Comparison of ENCODE assay signal across 23 cellular contexts in genomic region chr7:141573511-141573910, GRCh38.
"Had no signal": no experiment of that assay in that cellular context is flagged by ENCODE, and none has a peak within 500 bp of the region (broad histone marks: within the 10 kb centered on the region; RNA-seq: fewer than 3 reads in every experiment).

No MANE protein-coding gene starts in this region.

- H3K27ac ChIP-seq: colonic mucosa, esophagus muscularis mucosa, foreskin keratinocyte, left lung, lower lobe of right lung, prostate gland, right lobe of liver, stomach, testis, tibial artery had no signal

- H3K4me3 ChIP-seq: colonic mucosa, esophagus muscularis mucosa, left lung, lower lobe of right lung, prostate gland, right lobe of liver, smooth muscle cell, stomach, testis, tibial artery had no signal

- H3K36me3 ChIP-seq: colonic mucosa, prostate gland, right lobe of liver had no signal

- DNase-seq: colonic mucosa; effector CD8-positive, alpha-beta T cell; endodermal cell; foreskin keratinocyte; glutamatergic neuron; kidney; left lung; lower lobe of right lung; naive thymus-derived CD8-positive, alpha-beta T cell; nephron progenitor cell; nucleus accumbens; right lobe of liver; stimulated activated CD4-positive, alpha-beta T cell treated with anti-CD3 and anti-CD28 coated beads, Interleukin-12 subunit alpha, Interleukin-12 subunit beta, amount 100 ng/mL, for 4 hours; stimulated activated CD4-positive, alpha-beta T cell treated with anti-CD3 and anti-CD28 coated beads, Interleukin-2, amount 100 ng/mL, for 24 hours; stimulated activated CD4-positive, alpha-beta T cell treated with anti-CD3 and anti-CD28 coated beads, Interleukin-4, amount 100 ng/mL, for 24 hours; stimulated activated naive CD4-positive, alpha-beta T cell treated with Interleukin-2 at 50 U/mL for 16 hours; stomach; testis; tibial artery had no signal

- H3K4me1 ChIP-seq: colonic mucosa, esophagus muscularis mucosa, foreskin keratinocyte, left lung, lower lobe of right lung, prostate gland, right lobe of liver, stomach, testis, tibial artery had no signal

- ATAC-seq: foreskin keratinocyte; left lung; lower lobe of right lung; naive thymus-derived CD8-positive, alpha-beta T cell; right lobe of liver; stimulated activated effector memory CD8-positive, alpha-beta T cell treated with anti-CD3 and anti-CD28 coated beads, Interleukin-12 subunit alpha, Interleukin-12 subunit beta, amount 100 ng/mL, for 72 hours had no signal

- H3K27me3 ChIP-seq: colonic mucosa, esophagus muscularis mucosa, foreskin keratinocyte, left lung, right lobe of liver, stomach, testis, tibial artery had no signal

- H3K9me3 ChIP-seq: colonic mucosa, lower lobe of right lung, prostate gland, testis had no signal
